ENCODE assay signal across 1 cellular context in genomic region chr6:11192167-11192566, GRCh38.
TF ChIP-seq lines count a peak whose summit lies in the region.

No MANE protein-coding gene starts in this region.

TF ChIP-seq in A549, 52 proteins besides CTCF, POLR2A, EP300 and RAD21:
- TF ChIP-seq CBX2 (IDR thresholded peaks at IDR 0.05; ENCODE audit: borderline replicate concordance, low read depth) (no peak), BCL3 (IDR thresholded peaks at IDR 0.05) (no peak), USF2 (IDR thresholded peaks at IDR 0.05) (no peak), MAX (IDR thresholded peaks at IDR 0.05) (no peak), MYC (IDR thresholded peaks at IDR 0.05; ENCODE audit: borderline replicate concordance, low read length) (no peak), JUNB (IDR thresholded peaks at IDR 0.05) (no peak), ZSCAN20 (CRISPR knock-in tag; IDR thresholded peaks at IDR 0.05) (no peak), CHD4 (IDR thresholded peaks at IDR 0.05; ENCODE audit: borderline replicate concordance) (no peak), RFX5 (IDR thresholded peaks at IDR 0.05) (no peak), HEYL (CRISPR knock-in tag; IDR thresholded peaks at IDR 0.05) (no peak), PHF8 (IDR thresholded peaks at IDR 0.05; ENCODE audit: borderline replicate concordance, low read depth) (no peak), CHD2 (IDR thresholded peaks at IDR 0.05; ENCODE audit: low read length, partially characterized antibody) (no peak), ZC3H11A (IDR thresholded peaks at IDR 0.05) (no peak), REST (IDR thresholded peaks at IDR 0.05) (no peak), MAFK (IDR thresholded peaks at IDR 0.05; ENCODE audit: partially characterized antibody) (no peak)
